Comparison of ENCODE assay signal across 24 cellular contexts in the genomic region with DNA sequence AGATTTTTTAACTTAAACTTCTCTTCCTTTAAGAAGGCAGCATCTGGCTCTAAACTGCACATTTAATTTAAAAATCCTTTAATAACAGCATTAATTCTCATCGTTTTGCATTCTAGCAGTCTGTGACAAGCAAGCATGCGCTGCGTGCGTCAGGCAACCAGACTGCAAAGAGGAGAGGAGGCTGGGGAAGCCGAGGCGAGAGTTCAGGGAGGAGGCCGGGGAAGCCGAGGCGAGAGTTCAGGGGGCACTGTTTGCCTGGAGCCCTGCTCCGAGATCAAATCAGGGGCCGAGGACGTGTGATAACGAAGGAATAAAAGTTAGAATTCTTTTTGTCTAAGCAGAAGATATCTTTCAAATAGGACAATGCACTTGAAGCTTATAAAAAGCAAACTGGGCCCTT.
DNase-seq lines count a peak whose midpoint lies in the region; ATAC-seq, FAIRE-seq and TF ChIP-seq lines count a peak whose summit lies in the region.
"Had no signal": no experiment of that assay in that cellular context is flagged by ENCODE, and none has a peak within 500 bp of the region (broad histone marks: within the 10 kb centered on the region; RNA-seq: fewer than 3 reads in every experiment).

No MANE protein-coding gene starts in this region.

- H3K4me2 ChIP-seq in BLaER1 (peak overlapping the region; percentile 80), PC-3 (ENCODE audit: low read length) (no peak overlapping the region), endothelial cell of umbilical vein (ENCODE audit: insufficient read depth, low read length) (no peak overlapping the region)

- CTCF ChIA-PET in PC-3 (lab: Charles Lee) (no interaction called here), endothelial cell of umbilical vein (lab: Charles Lee) (no interaction called here)

- H3K9me3 ChIP-seq in BLaER1 (no peaks in the 10 kb centered on the region), PC-3 (ENCODE audit: low read length) (no peaks in the 10 kb centered on the region), endothelial cell of umbilical vein (replicated peaks; ENCODE audit: control insufficient read depth, insufficient read depth, low read length) (no peaks in the 10 kb centered on the region), muscle layer of duodenum (ENCODE audit: control insufficient read depth in 1 of 2, low read length in 2 of 2) (no peaks in the 10 kb centered on the region)
- H3K9me3 ChIP-seq: vagina had no signal

- H3F3A ChIP-seq in PC-3 (ENCODE audit: low read length, unreplicated experiment), result peaks cover 3% of the 10 kb centered on the region

- H2AFZ ChIP-seq in PC-3 (ENCODE audit: low read length) (no peak overlapping the region), endothelial cell of umbilical vein (ENCODE audit: low read depth, low read length) (peak overlapping the region; percentile 78)
- H2AFZ ChIP-seq: parathyroid adenoma had no signal

- no peaks in the 10 kb centered on the region for H3K9me1 ChIP-seq in endothelial cell of umbilical vein (replicated peaks; ENCODE audit: control insufficient read depth, extremely low read depth, insufficient read depth, low read length)

- H3K27me3 ChIP-seq in BLaER1 (no peaks in the 10 kb centered on the region), PC-3 (ENCODE audit: low read length) (no peaks in the 10 kb centered on the region), endothelial cell of umbilical vein (ENCODE audit: control insufficient read depth in 2 of 2, insufficient read depth in 2 of 2, low read length in 2 of 2) (no peaks in the 10 kb centered on the region), muscle layer of duodenum (ENCODE audit: low read depth, low read length) (no peaks in the 10 kb centered on the region)
- H3K27me3 ChIP-seq: brain microvascular endothelial cell, foreskin keratinocyte, vagina had no signal

- intact Hi-C loops in PC-3 (cut with micrococcal nuclease), result loop anchor here (10.0 kb wide), 1 partner anchor 285 kb away; no protein-coding TSS in a partner anchor
- intact Hi-C loops in endothelial cell of umbilical vein (cut with micrococcal nuclease), result no loop called here

- H3K9ac ChIP-seq in BLaER1, result no peak overlapping the region
- peak overlapping the region; percentile 64 for H3K9ac ChIP-seq in PC-3 (ENCODE audit: low read length)
- H3K9ac ChIP-seq in endothelial cell of umbilical vein (replicated peaks; ENCODE audit: extremely low read depth, insufficient read depth, low read length), result no peak overlapping the region
- H3K9ac ChIP-seq: parathyroid adenoma had no signal

- DNase-seq in PC-3, result no peak
- no peak for DNase-seq in endothelial cell of umbilical vein (ENCODE audit: low read depth, low spot score)
- DNase-seq in C1 segment of cervical spinal cord (lab: John Stamatoyannopoulos, UW), result no peak
- no peak for DNase-seq in activated gamma-delta T cell (lab: John Stamatoyannopoulos, UW)
- no peak for DNase-seq in RPMI8226
- DNase-seq: activated CD4-positive, CD25-positive, alpha-beta regulatory T cell treated with anti-CD3 and anti-CD28 coated beads, Interleukin-2, amount 50 U/mL, for 72 hours; activated CD8-positive, alpha-beta memory T cell treated with anti-CD3 and anti-CD28 coated beads for 24 hours; brain microvascular endothelial cell; DMS53; foreskin keratinocyte; hypothalamus; NCI-H187 treated with DMSO at 0.1 percent for 48 hours; NCI-H226; stimulated activated CD4-positive, alpha-beta T cell treated with anti-CD3 and anti-CD28 coated beads, Interleukin-4, amount 100 ng/mL, for 24 hours; T-helper 9 cell had no signal

- TF ChIP-seq CTCF in PC-3 (conservative IDR thresholded peaks at IDR 0.05; ENCODE audit: low read depth, low read length) (no peak), endothelial cell of umbilical vein (IDR thresholded peaks at IDR 0.05; ENCODE audit: extremely low read depth in 1 of 2, insufficient read depth in 1 of 2, low read depth in 1 of 2, low read length in 2 of 2) (no peak)

- H3K27ac ChIP-seq in BLaER1, result peak overlapping the region; percentile 46; the same call in 1 of the 2 replicates
- peak overlapping the region; percentile 100 for H3K27ac ChIP-seq in PC-3 (ENCODE audit: low read length)
- H3K27ac ChIP-seq in endothelial cell of umbilical vein (ENCODE audit: insufficient read depth, low read depth, low read length), result no peak overlapping the region
- peak overlapping the region; percentile 84 for H3K27ac ChIP-seq in muscle layer of duodenum (ENCODE audit: low read length)
- H3K27ac ChIP-seq: brain microvascular endothelial cell, HL-60, parathyroid adenoma, skin epidermis, vagina had no signal

- dilution Hi-C loops in endothelial cell of umbilical vein (cut with MboI; ENCODE audit: extremely low pct_ligation_motif_present, low sequenced_read_pairs), result no loop called here

- H3K79me2 ChIP-seq in PC-3 (ENCODE audit: low read length), result no peaks in the 10 kb centered on the region
- H3K79me2 ChIP-seq in endothelial cell of umbilical vein (ENCODE audit: control insufficient read depth, insufficient read depth, low read length), result no peaks in the 10 kb centered on the region
- H3K79me2 ChIP-seq: parathyroid adenoma had no signal

- H3K36me3 ChIP-seq in BLaER1 (no peaks in the 10 kb centered on the region), PC-3 (ENCODE audit: low read depth, low read length) (no peaks in the 10 kb centered on the region), endothelial cell of umbilical vein (ENCODE audit: control insufficient read depth in 2 of 2, extremely low read depth in 1 of 2, insufficient read depth in 2 of 2, low read length in 2 of 2) (no peaks in the 10 kb centered on the region), muscle layer of duodenum (ENCODE audit: control insufficient read depth in 1 of 2, insufficient read depth in 2 of 2, low read length in 2 of 2) (no peaks in the 10 kb centered on the region)
- H3K36me3 ChIP-seq: brain microvascular endothelial cell, vagina had no signal

- H4K20me1 ChIP-seq in BLaER1 (no peaks in the 10 kb centered on the region), PC-3 (ENCODE audit: low read length) (no peaks in the 10 kb centered on the region), endothelial cell of umbilical vein (replicated peaks; ENCODE audit: control insufficient read depth, extremely low read depth, insufficient read depth, low read length) (no peaks in the 10 kb centered on the region)

- no peaks in the 10 kb centered on the region for H3K9me2 ChIP-seq in PC-3 (replicated peaks; ENCODE audit: low read length)

- TF ChIP-seq POLR2A in endothelial cell of umbilical vein (IDR thresholded peaks at IDR 0.05; ENCODE audit: low read depth, low read length), result no peak

- FAIRE-seq in endothelial cell of umbilical vein (lab: Jason Lieb, UNC), result no peak
- FAIRE-seq: K562, RCC 7860 had no signal

- BruUV-seq in PC-3 (replicated peaks; lab: Mats Ljungman, UMichigan), result no TSS peak
- no TSS peak for BruUV-seq in endothelial cell of umbilical vein (replicated peaks; lab: Mats Ljungman, UMichigan)

- POLR2A ChIA-PET in PC-3 (lab: Charles Lee; ENCODE audit: unreplicated experiment) (no interaction called here), endothelial cell of umbilical vein (lab: Charles Lee) (no interaction called here)

- H3K4me3 ChIP-seq in BLaER1 (no peak overlapping the region), PC-3 (ENCODE audit: low read length) (no peak overlapping the region), endothelial cell of umbilical vein (replicated peaks in 1 of 3; ENCODE audit: insufficient read depth in 1 of 3, low read depth in 1 of 3, low read length in 3 of 3) (no peak overlapping the region), muscle layer of duodenum (ENCODE audit: low read depth in 1 of 2, low read length in 2 of 2) (no peak overlapping the region)
- H3K4me3 ChIP-seq: K562, skin epidermis, vagina had no signal

- no peak for ATAC-seq in PC-3
- ATAC-seq in GM21737 (IDR thresholded peaks at IDR 0.05; ENCODE audit: unreplicated experiment), result no peak
- ATAC-seq: foreskin keratinocyte, K562 had no signal

- H3K4me1 ChIP-seq in BLaER1 (peaks cover 56% of the 10 kb centered on the region), PC-3 (ENCODE audit: insufficient read depth, low read length) (peaks cover 84% of the 10 kb centered on the region), endothelial cell of umbilical vein (ENCODE audit: control insufficient read depth, extremely low read depth, insufficient read depth, low read length) (peaks cover 27% of the 10 kb centered on the region), muscle layer of duodenum (ENCODE audit: control insufficient read depth in 1 of 2, insufficient read depth in 2 of 2, low read length in 2 of 2) (no peaks in the 10 kb centered on the region)
- H3K4me1 ChIP-seq: parathyroid adenoma had no signal

TF ChIP-seq in endothelial cell of umbilical vein, 7 proteins besides CTCF, POLR2A, EP300 and RAD21:
- no peak for TF ChIP-seq FOS (IDR thresholded peaks at IDR 0.05; ENCODE audit: borderline replicate concordance, insufficient read depth, low read length)
- no peak for TF ChIP-seq GATA2 (IDR thresholded peaks at IDR 0.05; ENCODE audit: insufficient read depth, insufficient read length, low read depth, low read length)
- no peak for TF ChIP-seq MYC (IDR thresholded peaks at IDR 0.05; ENCODE audit: low read depth, low read length)
- TF ChIP-seq, protein P1, sequence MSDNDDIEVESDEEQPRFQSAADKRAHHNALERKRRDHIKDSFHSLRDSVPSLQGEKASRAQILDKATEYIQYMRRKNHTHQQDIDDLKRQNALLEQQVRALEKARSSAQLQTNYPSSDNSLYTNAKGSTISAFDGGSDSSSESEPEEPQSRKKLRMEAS (IDR thresholded peaks at IDR 0.05; ENCODE audit: insufficient read depth, insufficient read length), result no peak
- no peak for TF ChIP-seq JUN (IDR thresholded peaks at IDR 0.05; ENCODE audit: borderline replicate concordance, insufficient read depth, insufficient read length, low read depth)
- no peak for TF ChIP-seq POLR2AphosphoS5 (IDR thresholded peaks at IDR 0.05; ENCODE audit: insufficient read depth, low read depth, low read length)
- TF ChIP-seq EZH2 (IDR thresholded peaks at IDR 0.05; ENCODE audit: borderline replicate concordance, low read depth, low read length, severe bottlenecking), result no peak
